ENCODE assay signal across 1 cellular context in the genomic region with DNA sequence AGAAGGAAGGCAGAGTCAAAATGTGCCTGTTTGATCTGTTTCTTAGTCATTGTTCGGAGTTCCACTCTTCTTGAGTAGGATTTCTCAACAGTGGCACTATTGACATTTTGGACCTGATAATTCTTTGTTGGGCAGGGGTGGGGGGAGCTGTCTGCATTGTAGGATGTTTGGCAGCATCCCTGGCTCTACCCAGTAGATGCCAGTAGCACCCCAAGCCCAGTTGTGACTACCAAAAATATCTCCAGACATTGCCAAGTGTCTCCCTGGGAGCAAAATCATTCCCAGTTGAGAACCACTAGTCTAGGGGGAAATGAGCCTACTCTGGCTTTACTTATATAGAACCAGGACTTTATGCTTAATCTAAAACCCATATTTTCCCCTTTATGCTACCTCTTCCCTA.
TF ChIP-seq lines count a peak whose summit lies in the region.

No MANE protein-coding gene starts in this region.

TF ChIP-seq in WTC11, 78 proteins besides CTCF, POLR2A, EP300 and RAD21 (continued from another document):
- TF ChIP-seq, protein P1, sequence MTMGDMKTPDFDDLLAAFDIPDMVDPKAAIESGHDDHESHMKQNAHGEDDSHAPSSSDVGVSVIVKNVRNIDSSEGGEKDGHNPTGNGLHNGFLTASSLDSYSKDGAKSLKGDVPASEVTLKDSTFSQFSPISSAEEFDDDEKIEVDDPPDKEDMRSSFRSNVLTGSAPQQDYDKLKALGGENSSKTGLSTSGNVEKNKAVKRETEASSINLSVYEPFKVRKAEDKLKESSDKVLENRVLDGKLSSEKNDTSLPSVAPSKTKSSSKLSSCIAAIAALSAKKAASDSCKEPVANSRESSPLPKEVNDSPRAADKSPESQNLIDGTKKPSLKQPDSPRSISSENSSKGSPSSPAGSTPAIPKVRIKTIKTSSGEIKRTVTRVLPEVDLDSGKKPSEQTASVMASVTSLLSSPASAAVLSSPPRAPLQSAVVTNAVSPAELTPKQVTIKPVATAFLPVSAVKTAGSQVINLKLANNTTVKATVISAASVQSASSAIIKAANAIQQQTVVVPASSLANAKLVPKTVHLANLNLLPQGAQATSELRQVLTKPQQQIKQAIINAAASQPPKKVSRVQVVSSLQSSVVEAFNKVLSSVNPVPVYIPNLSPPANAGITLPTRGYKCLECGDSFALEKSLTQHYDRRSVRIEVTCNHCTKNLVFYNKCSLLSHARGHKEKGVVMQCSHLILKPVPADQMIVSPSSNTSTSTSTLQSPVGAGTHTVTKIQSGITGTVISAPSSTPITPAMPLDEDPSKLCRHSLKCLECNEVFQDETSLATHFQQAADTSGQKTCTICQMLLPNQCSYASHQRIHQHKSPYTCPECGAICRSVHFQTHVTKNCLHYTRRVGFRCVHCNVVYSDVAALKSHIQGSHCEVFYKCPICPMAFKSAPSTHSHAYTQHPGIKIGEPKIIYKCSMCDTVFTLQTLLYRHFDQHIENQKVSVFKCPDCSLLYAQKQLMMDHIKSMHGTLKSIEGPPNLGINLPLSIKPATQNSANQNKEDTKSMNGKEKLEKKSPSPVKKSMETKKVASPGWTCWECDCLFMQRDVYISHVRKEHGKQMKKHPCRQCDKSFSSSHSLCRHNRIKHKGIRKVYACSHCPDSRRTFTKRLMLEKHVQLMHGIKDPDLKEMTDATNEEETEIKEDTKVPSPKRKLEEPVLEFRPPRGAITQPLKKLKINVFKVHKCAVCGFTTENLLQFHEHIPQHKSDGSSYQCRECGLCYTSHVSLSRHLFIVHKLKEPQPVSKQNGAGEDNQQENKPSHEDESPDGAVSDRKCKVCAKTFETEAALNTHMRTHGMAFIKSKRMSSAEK (CRISPR knock-in tag; IDR thresholded peaks at IDR 0.05; ENCODE audit: borderline replicate concordance) = no peak
- TF ChIP-seq ZNF425 (CRISPR knock-in tag; conservative IDR thresholded peaks at IDR 0.05) (no peak), SMAD3 (CRISPR knock-in tag; IDR thresholded peaks at IDR 0.05; ENCODE audit: borderline replicate concordance) (no peak)
TF ChIP-seq in WTC11: peak in this region for 0.
